In the genomic region with DNA sequence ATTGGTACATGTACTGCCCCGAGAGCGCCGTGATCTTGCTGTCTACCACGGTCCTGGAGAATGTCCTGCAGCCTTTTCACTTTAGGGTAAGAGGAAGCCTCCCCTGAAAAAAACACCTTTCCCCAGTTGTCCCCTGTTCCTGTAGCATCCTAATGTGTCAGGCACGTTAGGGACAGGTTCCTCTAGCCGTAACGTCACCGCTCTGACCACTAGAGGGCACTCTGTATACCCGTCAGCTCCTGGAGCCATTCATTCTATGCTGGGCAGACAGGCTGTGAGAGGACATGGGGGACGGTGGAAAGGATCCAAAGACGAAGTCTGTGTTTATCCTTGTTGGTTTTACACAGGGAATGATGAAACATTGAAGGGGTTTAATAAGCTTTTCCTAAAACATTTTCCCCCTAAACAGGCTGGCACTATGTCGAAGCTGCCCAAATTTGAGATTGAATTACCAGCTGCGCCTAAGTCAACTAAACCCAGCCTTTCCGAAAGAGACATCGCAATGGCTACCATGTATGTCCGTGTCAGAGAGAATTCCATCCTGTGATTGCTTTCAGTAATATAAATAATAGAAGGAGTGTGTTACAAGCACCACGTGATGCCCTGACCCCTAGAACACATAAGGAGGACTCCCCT, we compare ENCODE assay signal across 9 cellular contexts. TPM values are rescaled to one million over a fixed set of nuclear protein-coding genes. Genes with fewer than 3 reads are reported as not detected.
A peak's percentile ranks its signal among the peaks of the same experiment; 100 is the strongest.
DNase-seq lines count a peak whose midpoint lies in the region; ATAC-seq, FAIRE-seq and TF ChIP-seq lines count a peak whose summit lies in the region.
"Had no signal": no experiment of that assay in that cellular context is flagged by ENCODE, and none has a peak within 500 bp of the region (broad histone marks: within the 10 kb centered on the region; RNA-seq: fewer than 3 reads in every experiment).

No MANE protein-coding gene starts in this region.

- no peak overlapping the region for H3K27ac ChIP-seq in astrocyte (ENCODE audit: low read depth, low read length)
- H3K27ac ChIP-seq in hepatocyte = peak overlapping the region; percentile 47
- H3K27ac ChIP-seq in small intestine (ENCODE audit: low read depth in 1 of 2, low read length in 1 of 2) = no peak overlapping the region

- H3K36me3 ChIP-seq in astrocyte (ENCODE audit: insufficient read depth, low read length) (peaks cover 17% of the 10 kb centered on the region), hepatocyte (replicated peaks; ENCODE audit: insufficient read depth, low read depth) (no peaks in the 10 kb centered on the region), small intestine (ENCODE audit: control insufficient read depth in 2 of 2, insufficient read depth in 2 of 2, low read length in 2 of 2) (peaks cover 17 to 20% of the 10 kb centered on the region in 2 donors)

- WGBS in hepatocyte (ENCODE audit: low lambda C conversion rate, missing lambda C conversion rate) = 37% methylated on average over 17 of the region's 17 CpGs
- WGBS in small intestine, 3 donors = 45 to 50% (median 46%) methylated on average over 17 of the region's 17 CpGs

- H3K79me2 ChIP-seq in astrocyte (ENCODE audit: insufficient read depth, low read length) (no peaks in the 10 kb centered on the region), hepatocyte (no peaks in the 10 kb centered on the region)

- H3K27me3 ChIP-seq in astrocyte (ENCODE audit: insufficient read depth, low read length) (no peaks in the 10 kb centered on the region), hepatocyte (no peaks in the 10 kb centered on the region), small intestine (ENCODE audit: control insufficient read depth in 2 of 2, insufficient read depth in 2 of 2, low read length in 2 of 2) (no peaks in the 10 kb centered on the region)

- no peak for TF ChIP-seq POLR2A in GM12892 (IDR thresholded peaks at IDR 0.05; ENCODE audit: low read depth, low read length)

- peak; percentile 88 for FAIRE-seq in GM12892 (lab: Jason Lieb, UNC)
- no peak for FAIRE-seq in astrocyte (lab: Jason Lieb, UNC)
- no peak for FAIRE-seq in small intestine (lab: Jason Lieb, UNC)

- H3K4me1 Mint-ChIP-seq in astrocyte (ENCODE audit: low read depth, unreplicated experiment) = peaks cover 3% of the 10 kb centered on the region

- H3K36me3 Mint-ChIP-seq in astrocyte (ENCODE audit: low read depth, unreplicated experiment) = peaks cover 22% of the 10 kb centered on the region

- ATAC-seq in HG02759 (IDR thresholded peaks at IDR 0.05; ENCODE audit: unreplicated experiment) (peak; percentile 93), HG03378 (IDR thresholded peaks at IDR 0.05; ENCODE audit: unreplicated experiment) (no peak)

- no peak overlapping the region for H3K4me3 ChIP-seq in astrocyte (ENCODE audit: insufficient read depth, low read depth, low read length)
- H3K4me3 ChIP-seq in hepatocyte = no peak overlapping the region
- H3K4me3 ChIP-seq in small intestine (ENCODE audit: low read depth in 1 of 2, low read length in 2 of 2) = no peak overlapping the region

- DNase-seq in GM12892 (ENCODE audit: insufficient read length) (peak; percentile 52), NCI-H1694 treated with DMSO at 0.1 percent for 48 hours (lab: John Stamatoyannopoulos, UW) (peak; percentile 51), T-helper 9 cell (peak; percentile 62), astrocyte (ENCODE audit: low read depth) (peak; percentile 43), hepatocyte (ENCODE audit: low spot score) (peak; percentile 92), small intestine (peak; percentile 79)

- H3K9ac ChIP-seq in astrocyte (ENCODE audit: low read length) = no peak overlapping the region

- H3K4me2 ChIP-seq in astrocyte (ENCODE audit: low read length) (no peak overlapping the region), hepatocyte (peak overlapping the region; percentile 21)

- H3K4me1 ChIP-seq in astrocyte (ENCODE audit: insufficient read depth, low read length) = no peaks in the 10 kb centered on the region
- peaks cover 4% of the 10 kb centered on the region for H3K4me1 ChIP-seq in hepatocyte (ENCODE audit: insufficient read depth)
- no peaks in the 10 kb centered on the region for H3K4me1 ChIP-seq in small intestine (ENCODE audit: control insufficient read depth in 2 of 2, insufficient read depth in 1 of 2, low read depth in 1 of 2, low read length in 1 of 2)

- H2AFZ ChIP-seq in astrocyte (ENCODE audit: low read depth, low read length) (no peak overlapping the region), hepatocyte (no peak overlapping the region)

- H3K4me3 Mint-ChIP-seq in astrocyte (ENCODE audit: unreplicated experiment) = no peak overlapping the region
- H3K4me3 Mint-ChIP-seq: stimulated activated naive CD8-positive, alpha-beta T cell treated with anti-CD3 and anti-CD28 coated beads, Interleukin-15, Interleukin-2, amounts not matched to agents 100 ng/mL and 50 ng/mL, for 24 hours had no signal

- no peak overlapping the region for H3K27ac Mint-ChIP-seq in astrocyte (ENCODE audit: unreplicated experiment)
- H3K27ac Mint-ChIP-seq: stimulated activated naive CD8-positive, alpha-beta T cell treated with anti-CD3 and anti-CD28 coated beads, Interleukin-15, Interleukin-2, amounts not matched to agents 100 ng/mL and 50 ng/mL, for 24 hours had no signal

- H3K9me3 ChIP-seq in astrocyte (ENCODE audit: insufficient read depth, low read depth, low read length) (no peaks in the 10 kb centered on the region), hepatocyte (ENCODE audit: low read depth) (no peaks in the 10 kb centered on the region), small intestine (ENCODE audit: control insufficient read depth, low read depth) (no peaks in the 10 kb centered on the region)

- no peaks in the 10 kb centered on the region for H4K20me1 ChIP-seq in astrocyte (ENCODE audit: insufficient read depth, low read length)
- H4K20me1 ChIP-seq in hepatocyte (ENCODE audit: insufficient read depth, poor library complexity, severe bottlenecking) = no peaks in the 10 kb centered on the region

- TF ChIP-seq CTCF in astrocyte (IDR thresholded peaks at IDR 0.05; ENCODE audit: insufficient read depth, low read depth, low read length) (peak; percentile 93), hepatocyte (IDR thresholded peaks at IDR 0.05; ENCODE audit: poor library complexity) (peak; percentile 95)

- H3K27me3 Mint-ChIP-seq in astrocyte (ENCODE audit: low read depth, unreplicated experiment) = no peaks in the 10 kb centered on the region
- H3K27me3 Mint-ChIP-seq: stimulated activated naive CD8-positive, alpha-beta T cell treated with anti-CD3 and anti-CD28 coated beads, Interleukin-15, Interleukin-2, amounts not matched to agents 100 ng/mL and 50 ng/mL, for 24 hours had no signal

- H3K9me2 ChIP-seq in hepatocyte (replicated peaks; ENCODE audit: insufficient read depth) = no peaks in the 10 kb centered on the region

- no peaks in the 10 kb centered on the region for H3K9me3 Mint-ChIP-seq in astrocyte (ENCODE audit: unreplicated experiment)
- H3K9me3 Mint-ChIP-seq: stimulated activated naive CD8-positive, alpha-beta T cell treated with anti-CD3 and anti-CD28 coated beads, Interleukin-15, Interleukin-2, amounts not matched to agents 100 ng/mL and 50 ng/mL, for 24 hours had no signal

RNA-seq across cellular contexts. Expression of gene RMC1, which starts 12.7 kb away (rescaled TPM):
- 22.8 TPM for polyA plus RNA-seq in GM12892 (2012; ENCODE audit: missing spikeins)
- total RNA-seq in astrocyte (25.2 and 28.3 TPM in 2 replicates), hepatocyte (20.8 and 26.6 TPM in 2 replicates)
- polyA plus RNA-seq in hepatocyte (26.9 and 37.1 TPM in 2 replicates), small intestine (10 to 100 TPM; 24.6 to 96.4 (median 63.5) TPM)
